Comparison of ENCODE assay signal across 1 cellular context in genomic region chr2:226581004-226581403, GRCh38.
A peak's percentile ranks its signal among the peaks of the same experiment; 100 is the strongest.
TF ChIP-seq lines count a peak whose summit lies in the region.

No MANE protein-coding gene starts in this region.

TF ChIP-seq in HepG2, 621 proteins besides CTCF, POLR2A, EP300 and RAD21 (continued from another document and continues in another):
- TF ChIP-seq NR0B2 (CRISPR knock-in tag; IDR thresholded peaks at IDR 0.05) (no peak), NCOA2 (CRISPR knock-in tag; IDR thresholded peaks at IDR 0.05) (peak; percentile 70; the same call in 1 of the 2 replicates), SP5 (CRISPR knock-in tag; IDR thresholded peaks at IDR 0.05; ENCODE audit: borderline replicate concordance, low read depth) (peak; percentile 34; the same call in 1 of the 2 replicates), ZNF775 (CRISPR knock-in tag; IDR thresholded peaks at IDR 0.05; ENCODE audit: borderline replicate concordance) (no peak), ZNF724P (CRISPR knock-in tag; IDR thresholded peaks at IDR 0.05; ENCODE audit: borderline replicate concordance) (no peak), ELF4 (CRISPR knock-in tag; IDR thresholded peaks at IDR 0.05; ENCODE audit: borderline replicate concordance) (no peak), ZNF414 (CRISPR knock-in tag; IDR thresholded peaks at IDR 0.05) (no peak), HMG20A (CRISPR knock-in tag; IDR thresholded peaks at IDR 0.05; ENCODE audit: borderline replicate concordance) (peak; percentile 59; the same call in 1 of the 2 replicates), ZZZ3 (CRISPR knock-in tag; IDR thresholded peaks at IDR 0.05; ENCODE audit: borderline replicate concordance) (no peak), MAFK (conservative IDR thresholded peaks at IDR 0.05 in 1 of 2, IDR thresholded peaks at IDR 0.05 in 1 of 2; ENCODE audit: low read length in 2 of 2) (no peak), ZNF205 (CRISPR knock-in tag; IDR thresholded peaks at IDR 0.05) (no peak; the same call in 1 of the 2 replicates), GATAD1 (CRISPR knock-in tag; IDR thresholded peaks at IDR 0.05) (peak; percentile 55), TBX2 (CRISPR knock-in tag; IDR thresholded peaks at IDR 0.05; ENCODE audit: borderline replicate concordance) (no peak), SAFB2 (CRISPR knock-in tag; IDR thresholded peaks at IDR 0.05; ENCODE audit: borderline replicate concordance, low read depth) (no peak), HDAC1 (CRISPR knock-in tag; IDR thresholded peaks at IDR 0.05) (peak; percentile 28; the same call in 1 of the 2 replicates), TARDBP (CRISPR knock-in tag; IDR thresholded peaks at IDR 0.05) (peak; percentile 55; the same call in 1 of the 2 replicates), HNF4A (CRISPR knock-in tag; IDR thresholded peaks at IDR 0.05) (peak; percentile 90), ZC3H4 (CRISPR knock-in tag; IDR thresholded peaks at IDR 0.05; ENCODE audit: borderline replicate concordance) (no peak), HCFC1 (IDR thresholded peaks at IDR 0.05; ENCODE audit: low read depth, low read length) (no peak), ZNF850 (CRISPR knock-in tag; conservative IDR thresholded peaks at IDR 0.05) (no peak), ZSCAN20 (CRISPR knock-in tag; IDR thresholded peaks at IDR 0.05; ENCODE audit: borderline replicate concordance) (no peak), ZNF512 (CRISPR knock-in tag; IDR thresholded peaks at IDR 0.05) (no peak), NR2F2 (IDR thresholded peaks at IDR 0.05; ENCODE audit: borderline replicate concordance, low read depth) (no peak), ZHX1 (CRISPR knock-in tag; IDR thresholded peaks at IDR 0.05; ENCODE audit: low read depth) (no peak), KDM3A (CRISPR knock-in tag; IDR thresholded peaks at IDR 0.05; ENCODE audit: low read depth) (0 out of 2 replicates have a peak, but pooled peaks have one; percentile 37), WIZ (CRISPR knock-in tag; IDR thresholded peaks at IDR 0.05) (no peak), ZNF883 (CRISPR knock-in tag; IDR thresholded peaks at IDR 0.05; ENCODE audit: not compliant biosample characterization) (no peak), ZFP90 (CRISPR knock-in tag; IDR thresholded peaks at IDR 0.05; ENCODE audit: borderline replicate concordance) (no peak), GABPB1 (CRISPR knock-in tag; IDR thresholded peaks at IDR 0.05) (no peak), ZNF430 (CRISPR knock-in tag; IDR thresholded peaks at IDR 0.05) (no peak), FIP1L1 (IDR thresholded peaks at IDR 0.05; ENCODE audit: borderline replicate concordance, insufficient read depth, low read depth, low read length) (no peak), ZBTB14 (CRISPR knock-in tag; IDR thresholded peaks at IDR 0.05) (no peak), DMTF1 (CRISPR knock-in tag; IDR thresholded peaks at IDR 0.05) (no peak), FOSL2 (CRISPR knock-in tag; IDR thresholded peaks at IDR 0.05) (peak; percentile 79), MZF1 (CRISPR knock-in tag; IDR thresholded peaks at IDR 0.05; ENCODE audit: borderline replicate concordance) (no peak), ZBTB49 (CRISPR knock-in tag; IDR thresholded peaks at IDR 0.05; ENCODE audit: borderline replicate concordance) (no peak), GRHL1 (CRISPR knock-in tag; conservative IDR thresholded peaks at IDR 0.05) (no peak), TAF1 (CRISPR knock-in tag; IDR thresholded peaks at IDR 0.05) (no peak), ZMYM3 (CRISPR knock-in tag; IDR thresholded peaks at IDR 0.05) (no peak), ZNF260 (CRISPR knock-in tag; IDR thresholded peaks at IDR 0.05; ENCODE audit: borderline replicate concordance, low read depth) (no peak), ZNF160 (CRISPR knock-in tag; IDR thresholded peaks at IDR 0.05) (no peak), CERS6 (CRISPR knock-in tag; IDR thresholded peaks at IDR 0.05) (no peak), ZNF710 (CRISPR knock-in tag; IDR thresholded peaks at IDR 0.05; ENCODE audit: borderline replicate concordance) (peak; percentile 72; the same call in 1 of the 2 replicates), KAT8 (CRISPR knock-in tag; IDR thresholded peaks at IDR 0.05) (peak; percentile 63; the same call in 1 of the 2 replicates), ZBTB37 (CRISPR knock-in tag; IDR thresholded peaks at IDR 0.05) (no peak), DRAP1 (CRISPR knock-in tag; IDR thresholded peaks at IDR 0.05) (peak; percentile 21; the same call in 1 of the 2 replicates)
